Comparison of ENCODE assay signal across 1 cellular context in the genomic region with DNA sequence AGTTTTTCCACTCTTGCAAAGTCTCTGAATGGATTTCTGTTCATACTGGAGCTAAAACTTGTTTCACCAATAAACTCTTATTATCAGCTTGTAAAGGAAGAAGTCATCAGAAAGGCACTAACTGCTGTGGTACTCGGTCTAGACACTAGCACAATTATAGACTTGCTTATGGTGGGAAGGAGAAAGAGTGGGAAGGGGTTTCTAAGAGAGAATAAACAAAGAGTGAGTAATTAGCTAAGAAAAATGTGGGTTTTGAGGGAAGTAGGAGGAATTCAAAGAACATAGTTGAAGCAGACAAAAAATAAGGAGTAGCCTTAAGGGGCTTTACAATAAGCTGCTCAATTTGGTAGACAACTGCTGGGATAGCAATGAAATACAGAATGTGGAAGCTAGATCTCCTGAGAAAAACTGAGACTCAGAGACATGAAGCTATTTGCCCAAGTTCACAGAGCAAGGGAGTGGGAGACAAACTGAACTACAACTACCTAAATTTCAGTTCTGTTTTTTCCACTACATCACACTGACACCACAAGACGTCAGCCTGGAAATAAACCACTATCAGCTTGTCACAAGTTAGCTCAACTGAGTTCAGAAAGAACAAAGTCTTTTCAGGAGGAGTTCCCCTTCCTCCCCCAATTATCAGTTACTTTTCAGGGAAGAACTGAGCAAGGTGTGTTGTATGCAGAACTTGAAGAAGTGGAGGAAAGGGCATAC.
TF ChIP-seq lines count a peak whose summit lies in the region.

No MANE protein-coding gene starts in this region.

TF ChIP-seq in SK-N-SH, 30 proteins besides CTCF, POLR2A, EP300 and RAD21 (continued from another document):
- TF ChIP-seq, protein P1, sequence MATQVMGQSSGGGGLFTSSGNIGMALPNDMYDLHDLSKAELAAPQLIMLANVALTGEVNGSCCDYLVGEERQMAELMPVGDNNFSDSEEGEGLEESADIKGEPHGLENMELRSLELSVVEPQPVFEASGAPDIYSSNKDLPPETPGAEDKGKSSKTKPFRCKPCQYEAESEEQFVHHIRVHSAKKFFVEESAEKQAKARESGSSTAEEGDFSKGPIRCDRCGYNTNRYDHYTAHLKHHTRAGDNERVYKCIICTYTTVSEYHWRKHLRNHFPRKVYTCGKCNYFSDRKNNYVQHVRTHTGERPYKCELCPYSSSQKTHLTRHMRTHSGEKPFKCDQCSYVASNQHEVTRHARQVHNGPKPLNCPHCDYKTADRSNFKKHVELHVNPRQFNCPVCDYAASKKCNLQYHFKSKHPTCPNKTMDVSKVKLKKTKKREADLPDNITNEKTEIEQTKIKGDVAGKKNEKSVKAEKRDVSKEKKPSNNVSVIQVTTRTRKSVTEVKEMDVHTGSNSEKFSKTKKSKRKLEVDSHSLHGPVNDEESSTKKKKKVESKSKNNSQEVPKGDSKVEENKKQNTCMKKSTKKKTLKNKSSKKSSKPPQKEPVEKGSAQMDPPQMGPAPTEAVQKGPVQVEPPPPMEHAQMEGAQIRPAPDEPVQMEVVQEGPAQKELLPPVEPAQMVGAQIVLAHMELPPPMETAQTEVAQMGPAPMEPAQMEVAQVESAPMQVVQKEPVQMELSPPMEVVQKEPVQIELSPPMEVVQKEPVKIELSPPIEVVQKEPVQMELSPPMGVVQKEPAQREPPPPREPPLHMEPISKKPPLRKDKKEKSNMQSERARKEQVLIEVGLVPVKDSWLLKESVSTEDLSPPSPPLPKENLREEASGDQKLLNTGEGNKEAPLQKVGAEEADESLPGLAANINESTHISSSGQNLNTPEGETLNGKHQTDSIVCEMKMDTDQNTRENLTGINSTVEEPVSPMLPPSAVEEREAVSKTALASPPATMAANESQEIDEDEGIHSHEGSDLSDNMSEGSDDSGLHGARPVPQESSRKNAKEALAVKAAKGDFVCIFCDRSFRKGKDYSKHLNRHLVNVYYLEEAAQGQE (IDR thresholded peaks at IDR 0.05; ENCODE audit: low read depth, low read length) = no peak
- no peak for TF ChIP-seq FOXJ3 (CRISPR knock-in tag; IDR thresholded peaks at IDR 0.05)
